1 cellular context compared by ENCODE assay signal in genomic region chr7:142806021-142806353, GRCh38.
TF ChIP-seq lines count a peak whose summit lies in the region.

No MANE protein-coding gene starts in this region.

TF ChIP-seq in HepG2, 621 proteins besides CTCF, POLR2A, EP300 and RAD21:
- TF ChIP-seq MYPOP (CRISPR knock-in tag; IDR thresholded peaks at IDR 0.05): no peak
- no peak for TF ChIP-seq TEAD2 (CRISPR knock-in tag; IDR thresholded peaks at IDR 0.05)
- no peak for TF ChIP-seq BORCS8-MEF2B (CRISPR knock-in tag; IDR thresholded peaks at IDR 0.05)
- TF ChIP-seq GATA4 (IDR thresholded peaks at IDR 0.05; ENCODE audit: borderline replicate concordance, low read depth): no peak
- TF ChIP-seq FOXO4 (CRISPR knock-in tag; conservative IDR thresholded peaks at IDR 0.05): no peak
- TF ChIP-seq KLF13 (CRISPR knock-in tag; IDR thresholded peaks at IDR 0.05): no peak
- no peak for TF ChIP-seq TSC22D2 (CRISPR knock-in tag; IDR thresholded peaks at IDR 0.05; ENCODE audit: borderline replicate concordance)
- no peak for TF ChIP-seq TEAD3 (CRISPR knock-in tag; optimal IDR thresholded peaks at IDR 0.05; ENCODE audit: borderline replicate concordance)
- TF ChIP-seq USF2 (IDR thresholded peaks at IDR 0.05; ENCODE audit: low read depth, low read length): no peak
- no peak for TF ChIP-seq USF2 (CRISPR knock-in tag; IDR thresholded peaks at IDR 0.05; ENCODE audit: borderline replicate concordance)
- TF ChIP-seq HOMEZ (CRISPR knock-in tag; IDR thresholded peaks at IDR 0.05; ENCODE audit: low read depth): no peak
- TF ChIP-seq EZH2 (conservative IDR thresholded peaks at IDR 0.05; ENCODE audit: low read depth, low read length): no peak
- no peak for TF ChIP-seq ZNF609 (CRISPR knock-in tag; IDR thresholded peaks at IDR 0.05; ENCODE audit: borderline replicate concordance)
- no peak for TF ChIP-seq KAT2B (IDR thresholded peaks at IDR 0.05; ENCODE audit: borderline replicate concordance, low read depth, low read length)
